Comparison of ENCODE assay signal across 9 cellular contexts in the genomic region with DNA sequence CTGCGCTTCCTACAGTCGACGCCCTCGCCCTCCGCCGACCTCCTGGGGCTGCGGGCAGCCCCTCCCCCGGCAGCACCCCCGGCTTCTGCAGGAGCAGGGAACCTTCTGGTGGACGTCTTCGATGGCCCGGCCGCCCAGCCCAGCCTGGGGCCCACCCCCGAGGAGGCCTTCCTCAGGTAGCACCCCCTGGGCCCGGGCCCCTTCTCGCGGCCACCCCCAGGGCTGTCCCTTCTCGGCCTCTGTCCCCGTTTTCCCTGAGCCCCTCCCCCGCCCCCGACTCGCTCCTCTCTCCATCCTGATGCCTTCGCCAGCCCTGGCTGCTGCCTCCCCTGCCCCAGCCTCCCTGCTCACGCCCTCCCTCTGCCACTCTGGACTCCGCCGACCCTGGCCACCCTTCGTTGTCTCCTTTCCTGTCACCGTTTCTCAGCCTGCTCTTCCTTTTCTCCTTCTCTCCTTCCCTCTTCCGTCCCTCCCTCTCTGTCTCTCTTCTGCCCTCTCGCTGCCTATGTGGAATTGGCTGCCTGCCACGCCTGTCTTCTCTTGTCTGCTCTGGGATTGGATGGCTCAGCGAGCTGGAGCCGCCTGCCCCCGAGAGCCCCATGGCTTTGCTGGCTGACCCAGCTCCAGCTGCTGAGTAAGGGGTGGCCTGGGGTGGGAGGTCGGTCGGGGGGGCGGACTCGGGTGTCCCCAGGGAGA. TPM values are rescaled to one million over a fixed set of nuclear protein-coding genes. Genes with fewer than 3 reads are reported as not detected.
A peak's percentile ranks its signal among the peaks of the same experiment; 100 is the strongest.
DNase-seq lines count a peak whose midpoint lies in the region; ATAC-seq and TF ChIP-seq lines count a peak whose summit lies in the region.
"Had no signal": no experiment of that assay in that cellular context is flagged by ENCODE, and none has a peak within 500 bp of the region (broad histone marks: within the 10 kb centered on the region; RNA-seq: fewer than 3 reads in every experiment).

No MANE protein-coding gene starts in this region.

- ATAC-seq in GM21528 (IDR thresholded peaks at IDR 0.05; ENCODE audit: low FRiP score, unreplicated experiment), result no peak
- no peak for ATAC-seq in HG03378 (IDR thresholded peaks at IDR 0.05; ENCODE audit: unreplicated experiment)

- peak overlapping the region in 4 of 5 donors; percentile 39 to 72 (median 50) for H3K27ac ChIP-seq in stomach

- intact Hi-C loops in stomach (cut with DNase I; ENCODE audit: low total_unique reads), result no loop called here

- WGBS in stomach, 5 donors, result 39 to 65% (median 52%) methylated on average over 30 to 38 of the region's 38 CpGs

- H3K36me3 ChIP-seq in stomach, result peaks cover 66 to 100% (median 100%) of the 10 kb centered on the region in 4 donors

- no peak for TF ChIP-seq POLR2A in stomach (IDR thresholded peaks at IDR 0.05)

- peak overlapping the region; percentile 39 to 46 (median 42) for H3K4me3 ChIP-seq in stomach

- TF ChIP-seq CTCF in stomach (IDR thresholded peaks at IDR 0.05), result peak in 2 of 7 experiments; percentile 12 to 28

- peak; percentile 92 for DNase-seq in AG08395 (ENCODE audit: low spot score)
- DNase-seq in NCI-H2107 (lab: John Stamatoyannopoulos, UW), result peak; percentile 46
- peak; percentile 61 for DNase-seq in brain pericyte (ENCODE audit: low read depth, low spot score)
- peak; percentile 91 for DNase-seq in inferior parietal cortex (ENCODE audit: extremely low spot score)
- peak; percentile 69 for DNase-seq in stomach
- no peak for DNase-seq in activated gamma-delta T cell (lab: John Stamatoyannopoulos, UW)
- DNase-seq: activated B cell treated with CpG ODN at 0.5 μM for 24 hours had no signal

- no peaks in the 10 kb centered on the region for H3K27me3 ChIP-seq in stomach

- TF ChIP-seq EP300 in stomach (IDR thresholded peaks at IDR 0.05), result no peak

- H3K4me1 ChIP-seq in stomach, result peaks cover 0 to 31% (median 12%) of the 10 kb centered on the region in 4 donors

- no peaks in the 10 kb centered on the region for H3K9me3 ChIP-seq in stomach

RNA-seq across cellular contexts. Expression of a gene that starts 11.0 kb away (rescaled TPM):
- 10 to 100 TPM in 3 of 5 donors, 1 to 10 TPM in 2; 1.2 to 37.4 (median 10.5) TPM for total RNA-seq in stomach
- 10 to 100 TPM; 15.1 to 17.6 (median 15.9) TPM for polyA plus RNA-seq in stomach

RNA-seq across cellular contexts. Expression of a gene that starts 16.0 kb away (rescaled TPM):
- 100 to 1,000 TPM in 3 of 5 donors, 10 to 100 TPM in 2; 18.0 to 387 (median 178) TPM for total RNA-seq in stomach
- 10 to 100 TPM; 46.6 to 59.8 (median 55.3) TPM for polyA plus RNA-seq in stomach

RNA-seq across cellular contexts. Expression of a gene that starts 35.3 kb away (rescaled TPM):
- 100 to 1,000 TPM in 1 of 5 donors, 10 to 100 TPM in 4; 19.8 to 177 (median 38.4) TPM for total RNA-seq in stomach
- 10 to 100 TPM; 24.3 to 31.2 (median 27.3) TPM for polyA plus RNA-seq in stomach

RNA-seq across cellular contexts. Expression of a gene that starts 39.0 kb away (rescaled TPM):
- total RNA-seq in stomach, result not detected
- under 1 TPM in 1 of 3 donors, not detected in 2; 0.73 TPM for polyA plus RNA-seq in stomach

RNA-seq across cellular contexts. Expression of a gene that starts 48.8 kb away (rescaled TPM):
- 100 to 1,000 TPM in 3 of 5 donors, 10 to 100 TPM in 2; 45.0 to 186 (median 102) TPM for total RNA-seq in stomach
- polyA plus RNA-seq in stomach, result 100 to 1,000 TPM; 117 to 131 (median 118) TPM
